ENCODE assay signal across 23 cellular contexts in genomic region chr10:12724782-12725579, GRCh38.
"Had no signal": no experiment of that assay in that cellular context is flagged by ENCODE, and none has a peak within 500 bp of the region (broad histone marks: within the 10 kb centered on the region; RNA-seq: fewer than 3 reads in every experiment).

No MANE protein-coding gene starts in this region.

- H3K27ac ChIP-seq: body of pancreas, dorsolateral prefrontal cortex, gastrocnemius medialis, neutrophil, parathyroid adenoma, thyroid gland, VCaP had no signal

- H3K27ac Mint-ChIP-seq: activated naive CD8-positive, alpha-beta T cell treated with anti-CD3 and anti-CD28 coated beads for 36 hours; memory B cell; stimulated activated memory B cell treated with anti-CD40 and anti-IgM and Interleukin-4, amounts not matched to agents 10 μg/mL and 1 μg/mL and 100 μg/mL, for 72 hours had no signal

- H3K9me3 ChIP-seq: body of pancreas, gastrocnemius medialis, mucosa of descending colon, neutrophil, thyroid gland had no signal

- H3K36me3 ChIP-seq: gastrocnemius medialis, neutrophil, thyroid gland had no signal

- H3K27me3 Mint-ChIP-seq: activated naive CD8-positive, alpha-beta T cell treated with anti-CD3 and anti-CD28 coated beads for 36 hours; memory B cell; naive B cell; stimulated activated memory B cell treated with anti-CD40 and anti-IgM and Interleukin-4, amounts not matched to agents 10 μg/mL and 1 μg/mL and 100 μg/mL, for 72 hours had no signal

- DNase-seq: activated CD4-positive, alpha-beta T cell treated with anti-CD3 and anti-CD28 coated beads for 1 hour; activated CD4-positive, alpha-beta T cell treated with anti-CD3 and anti-CD28 coated beads, Interleukin-2, amount 50 U/mL, for 4 hours; activated naive CD8-positive, alpha-beta T cell treated with anti-CD3 and anti-CD28 coated beads for 36 hours; amygdala; body of pancreas; caudate nucleus; dorsolateral prefrontal cortex; gastrocnemius medialis; head of caudate nucleus; left ventricle myocardium superior; mucosa of descending colon; naive B cell; stimulated activated CD4-positive, alpha-beta T cell treated with anti-CD3 and anti-CD28 coated beads, Interleukin-4, amount 100 ng/mL, for 24 hours; SW 1271; thyroid gland had no signal

- H3K4me1 Mint-ChIP-seq: stimulated activated memory B cell treated with anti-CD40 and anti-IgM and Interleukin-4, amounts not matched to agents 10 μg/mL and 1 μg/mL and 100 μg/mL, for 72 hours had no signal

- H3K36me3 Mint-ChIP-seq: stimulated activated memory B cell treated with anti-CD40 and anti-IgM and Interleukin-4, amounts not matched to agents 10 μg/mL and 1 μg/mL and 100 μg/mL, for 72 hours had no signal

- H3K9me3 Mint-ChIP-seq: activated naive CD8-positive, alpha-beta T cell treated with anti-CD3 and anti-CD28 coated beads for 36 hours; memory B cell; naive B cell; stimulated activated memory B cell treated with anti-CD40 and anti-IgM and Interleukin-4, amounts not matched to agents 10 μg/mL and 1 μg/mL and 100 μg/mL, for 72 hours had no signal

- H3K4me3 Mint-ChIP-seq: activated naive CD8-positive, alpha-beta T cell treated with anti-CD3 and anti-CD28 coated beads for 36 hours; memory B cell; naive B cell; stimulated activated memory B cell treated with anti-CD40 and anti-IgM and Interleukin-4, amounts not matched to agents 10 μg/mL and 1 μg/mL and 100 μg/mL, for 72 hours had no signal

- H3K4me3 ChIP-seq: body of pancreas, dorsolateral prefrontal cortex, gastrocnemius medialis, mucosa of descending colon, smooth muscle cell, thyroid gland had no signal

- ATAC-seq: body of pancreas; esophagus mucosa; gastrocnemius medialis; left ventricle myocardium superior; mucosa of descending colon; sciatic nerve; stimulated activated memory B cell treated with anti-CD40 and anti-IgM and Interleukin-4, amounts not matched to agents 10 μg/mL and 1 μg/mL and 100 μg/mL, for 72 hours had no signal

- H3K27me3 ChIP-seq: body of pancreas, dorsolateral prefrontal cortex, gastrocnemius medialis, neutrophil, thyroid gland had no signal
